ENCODE assay signal across 1 cellular context in the genomic region with DNA sequence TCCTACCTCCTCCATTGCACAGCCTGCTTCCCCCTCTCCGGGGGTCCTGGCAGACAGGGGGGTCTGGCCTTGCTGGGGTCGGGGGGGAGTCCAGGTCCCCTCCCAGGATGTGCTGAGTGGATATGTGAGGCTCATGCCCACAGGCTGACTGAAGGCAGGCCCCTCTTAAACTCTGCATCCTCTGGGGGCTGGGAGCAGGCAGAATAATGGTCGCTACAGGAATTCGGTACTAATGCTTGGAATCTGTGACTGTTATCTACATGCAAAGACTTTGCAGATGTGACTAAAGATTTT.
TF ChIP-seq lines count a peak whose summit lies in the region.

No MANE protein-coding gene starts in this region.

TF ChIP-seq in SK-N-SH, 30 proteins besides CTCF, POLR2A, EP300 and RAD21:
- TF ChIP-seq POLR2AphosphoS5 (IDR thresholded peaks at IDR 0.05; ENCODE audit: low read depth, low read length): no peak
- TF ChIP-seq ELF1 (IDR thresholded peaks at IDR 0.05): no peak
